ENCODE assay signal across 8 cellular contexts in genomic region chr19:6736169-6736916, GRCh38. TPM values are rescaled to one million over a fixed set of nuclear protein-coding genes. Genes with fewer than 3 reads are reported as not detected.
DNase-seq lines count a peak whose midpoint lies in the region; ATAC-seq and TF ChIP-seq lines count a peak whose summit lies in the region.

No MANE protein-coding gene starts in this region.

- no peak for ATAC-seq in HG03342 (IDR thresholded peaks at IDR 0.05; ENCODE audit: unreplicated experiment)

- no peaks in the 10 kb centered on the region for H3K9me3 ChIP-seq in NT2/D1 (ENCODE audit: insufficient read depth, low read length)

- H3K9me3 Mint-ChIP-seq in endothelial cell (ENCODE audit: unreplicated experiment) (no peaks in the 10 kb centered on the region), mesothelial cell of epicardium (no peaks in the 10 kb centered on the region)

- H3K36me3 Mint-ChIP-seq in endothelial cell (ENCODE audit: low read depth, unreplicated experiment): peaks cover 15% of the 10 kb centered on the region
- peaks cover 6% of the 10 kb centered on the region for H3K36me3 Mint-ChIP-seq in mesothelial cell of epicardium

- peaks cover 23% of the 10 kb centered on the region for H3K27me3 Mint-ChIP-seq in endothelial cell (ENCODE audit: unreplicated experiment)
- H3K27me3 Mint-ChIP-seq in mesothelial cell of epicardium (ENCODE audit: low read depth): no peaks in the 10 kb centered on the region

- H3K4me1 Mint-ChIP-seq in endothelial cell (ENCODE audit: unreplicated experiment) (peaks cover 17% of the 10 kb centered on the region), mesothelial cell of epicardium (peaks cover 39% of the 10 kb centered on the region)

- peak overlapping the region; percentile 90 for H3K9ac ChIP-seq in NT2/D1 (ENCODE audit: insufficient read length, low read depth)

- H3K27me3 ChIP-seq in NT2/D1 (ENCODE audit: insufficient read depth, insufficient read length): no peaks in the 10 kb centered on the region

- H3K4me3 Mint-ChIP-seq in endothelial cell (ENCODE audit: unreplicated experiment) (peak overlapping the region; percentile 98), mesothelial cell of epicardium (peak overlapping the region; percentile 98)

- H3K27ac Mint-ChIP-seq in endothelial cell (ENCODE audit: unreplicated experiment) (peak overlapping the region; percentile 92), mesothelial cell of epicardium (peak overlapping the region; percentile 98)

- peaks cover 13% of the 10 kb centered on the region for H3K4me1 ChIP-seq in NT2/D1 (ENCODE audit: insufficient read depth, insufficient read length)

- DNase-seq in AG08396 (ENCODE audit: low spot score): peak; percentile 88
- DNase-seq in GM19240 (ENCODE audit: insufficient read length, low spot score): peak; percentile 87
- peak; percentile 72 for DNase-seq in NT2/D1 (ENCODE audit: low read depth, low spot score)
- DNase-seq in activated CD8-positive, alpha-beta memory T cell treated with anti-CD3 and anti-CD28 coated beads, Interleukin-2, amount 50 U/mL, for 4 hours: peak; percentile 62
- DNase-seq in endothelial cell (ENCODE audit: low spot score): peak; percentile 77
- DNase-seq in mesothelial cell of epicardium (ENCODE audit: low spot score in 2 of 2, unreplicated experiment in 2 of 2): peak in 1 of 2 experiments; percentile 73
- DNase-seq in stimulated activated CD8-positive, alpha-beta memory T cell treated with anti-CD3 and anti-CD28 coated beads, Interleukin-4, amount 100 ng/mL, for 1 hour (ENCODE audit: low read depth in 2 of 2, low spot score in 1 of 2): peak; percentile 23 to 39

- TF ChIP-seq CTCF in endothelial cell (IDR thresholded peaks at IDR 0.05; ENCODE audit: unreplicated experiment) (peak; percentile 14), mesothelial cell of epicardium (IDR thresholded peaks at IDR 0.05; ENCODE audit: unreplicated experiment) (peak; percentile 41)

- H3K36me3 ChIP-seq in NT2/D1 (ENCODE audit: insufficient read depth, insufficient read length, low read length): peaks cover 34% of the 10 kb centered on the region

- H3K4me3 ChIP-seq in NT2/D1 (ENCODE audit: insufficient read length, low read depth): peak overlapping the region; percentile 79

RNA-seq across cellular contexts. Expression of gene GPR108, which starts 1.0 kb away (rescaled TPM):
- 69.1 TPM for total RNA-seq in endothelial cell (ENCODE audit: unreplicated experiment)
- 51.4 to 53.6 TPM (median 52.1 TPM) in 3 replicates for total RNA-seq in mesothelial cell of epicardium

RNA-seq across cellular contexts. Expression of gene TRIP10, which starts 3.1 kb away (rescaled TPM):
- 42.8 TPM for total RNA-seq in endothelial cell (ENCODE audit: unreplicated experiment)
- total RNA-seq in mesothelial cell of epicardium: 67.5 to 73.2 TPM (median 69.5 TPM) in 3 replicates

RNA-seq across cellular contexts. Expression of gene C3, which starts 15.9 kb away (rescaled TPM):
- total RNA-seq in endothelial cell (ENCODE audit: unreplicated experiment): not detected
- total RNA-seq in mesothelial cell of epicardium: 23.1 to 35.3 TPM (median 24.5 TPM) in 3 replicates

RNA-seq across cellular contexts. Expression of gene SH2D3A, which starts 30.9 kb away (rescaled TPM):
- total RNA-seq in endothelial cell (ENCODE audit: unreplicated experiment): 1.5 TPM
- total RNA-seq in mesothelial cell of epicardium: 13.3 to 13.9 TPM (median 13.4 TPM) in 3 replicates

RNA-seq across cellular contexts. Expression of gene VAV1, which starts 36.2 kb away (rescaled TPM):
- total RNA-seq in endothelial cell (ENCODE audit: unreplicated experiment): not detected
- total RNA-seq in mesothelial cell of epicardium: not detected in 3 replicates

Comparison
In these comparisons a context has a peak if more than half of its experiments do, and no peak if none do; other contexts are left out.
1. RNA of gene C3, which starts 15.9 kb away (total RNA-seq): 23.1 to 35.3 TPM in mesothelial cell of epicardium; not detected in endothelial cell (single experiment); every median in the first group is over 10 times any median in the second.